29 cellular contexts compared by ENCODE assay signal in genomic region chr14:95547272-95547625, GRCh38. TPM values are rescaled to one million over a fixed set of nuclear protein-coding genes. Genes with fewer than 3 reads are reported as not detected.
DNase-seq lines count a peak whose midpoint lies in the region; ATAC-seq and TF ChIP-seq lines count a peak whose summit lies in the region.
"Had no signal": no experiment of that assay in that cellular context is flagged by ENCODE, and none has a peak within 500 bp of the region (broad histone marks: within the 10 kb centered on the region; RNA-seq: fewer than 3 reads in every experiment).

No MANE protein-coding gene starts in this region.

- H3K27ac ChIP-seq in ACC112 (ENCODE audit: low read depth, low read length) (peak overlapping the region; percentile 36), IMR-90 (ENCODE audit: insufficient read depth, low read length) (no peak overlapping the region), mesenchymal stem cell (ENCODE audit: low read length, poor library complexity, severe bottlenecking) (peak overlapping the region; percentile 22)
- H3K27ac ChIP-seq: A549, parathyroid adenoma, Peyer's patch, testis, vagina had no signal

- no peak overlapping the region for H3K4me2 ChIP-seq in IMR-90 (ENCODE audit: low read depth, low read length)
- no peak overlapping the region for H3K4me2 ChIP-seq in mesenchymal stem cell (ENCODE audit: low read length, poor library complexity, severe bottlenecking)
- H3K4me2 ChIP-seq: A549 had no signal

- H3K4me3 ChIP-seq in ACC112 (ENCODE audit: low read depth, low read length) (no peak overlapping the region), IMR-90 (ENCODE audit: insufficient read depth, low read depth, low read length) (no peak overlapping the region), mesenchymal stem cell (ENCODE audit: insufficient read depth in 1 of 2, low read depth in 1 of 2, low read length in 2 of 2) (no peak overlapping the region)
- H3K4me3 ChIP-seq: A549, ascending aorta, MG63, Peyer's patch, testis, vagina had no signal

- peaks cover 7% of the 10 kb centered on the region for H3K36me3 Mint-ChIP-seq in MCF 10A (ENCODE audit: insufficient read depth, unreplicated experiment)
- H3K36me3 Mint-ChIP-seq: natural killer cell had no signal

- H3K9me3 ChIP-seq in IMR-90 (ENCODE audit: control insufficient read depth, insufficient read depth, low read length) (peaks cover 5% of the 10 kb centered on the region), mesenchymal stem cell (ENCODE audit: control insufficient read depth, low read length) (peaks cover 18% of the 10 kb centered on the region)
- H3K9me3 ChIP-seq: ascending aorta, BE2C, MG63, Peyer's patch, testis, vagina had no signal

- CTCF ChIA-PET in IMR-90 (lab: Yijun Ruan, JAX) (interaction anchor here (0.6 to 1.0 kb wide), 2 partner anchors 17 to 1367 kb away, joined by 3 to 4 read pairs; no protein-coding TSS in a partner anchor), MCF 10A (lab: Yijun Ruan, JAX) (interaction anchor here (0.7 to 1.7 kb wide), 7 partner anchors 11 to 813 kb away, joined by 3 to 7 read pairs (median 4); no protein-coding TSS in a partner anchor)

- H3K27ac Mint-ChIP-seq in MCF 10A (ENCODE audit: low read depth, unreplicated experiment), result peak overlapping the region; percentile 46
- H3K27ac Mint-ChIP-seq: activated CD4-positive, alpha-beta T cell treated with anti-CD3 and anti-CD28 coated beads, Interleukin-2, amount 10 ng/mL, durations not matched to agents 24 days and 14 days; activated CD8-positive, alpha-beta memory T cell treated with anti-CD3 and anti-CD28 coated beads, Interleukin-2, amount 10 ng/mL, durations not matched to agents 7 days and 5 days; activated naive CD4-positive, alpha-beta T cell treated with anti-CD3 and anti-CD28 coated beads, Interleukin-2, amount 10 ng/mL, durations not matched to agents 7 days and 5 days had no signal

- peaks cover 19% of the 10 kb centered on the region for H3K79me2 ChIP-seq in ACC112 (ENCODE audit: control insufficient read depth, insufficient read depth, low read length, unreplicated experiment)
- H3K79me2 ChIP-seq: parathyroid adenoma had no signal

- no peak overlapping the region for H3K4me3 Mint-ChIP-seq in MCF 10A (ENCODE audit: unreplicated experiment)
- H3K4me3 Mint-ChIP-seq: activated CD4-positive, alpha-beta T cell treated with anti-CD3 and anti-CD28 coated beads, Interleukin-2, amount 10 ng/mL, durations not matched to agents 24 days and 14 days; activated CD8-positive, alpha-beta memory T cell treated with anti-CD3 and anti-CD28 coated beads, Interleukin-2, amount 10 ng/mL, durations not matched to agents 7 days and 5 days; activated naive CD4-positive, alpha-beta T cell treated with anti-CD3 and anti-CD28 coated beads, Interleukin-2, amount 10 ng/mL, durations not matched to agents 7 days and 5 days; natural killer cell had no signal

- no peaks in the 10 kb centered on the region for H3K27me3 Mint-ChIP-seq in MCF 10A (ENCODE audit: insufficient read depth, unreplicated experiment)
- H3K27me3 Mint-ChIP-seq: activated CD4-positive, alpha-beta T cell treated with anti-CD3 and anti-CD28 coated beads, Interleukin-2, amount 10 ng/mL, durations not matched to agents 24 days and 14 days; activated CD8-positive, alpha-beta memory T cell treated with anti-CD3 and anti-CD28 coated beads, Interleukin-2, amount 10 ng/mL, durations not matched to agents 7 days and 5 days; activated naive CD4-positive, alpha-beta T cell treated with anti-CD3 and anti-CD28 coated beads, Interleukin-2, amount 10 ng/mL, durations not matched to agents 7 days and 5 days had no signal

- TF ChIP-seq CTCF in IMR-90 (conservative IDR thresholded peaks at IDR 0.05; ENCODE audit: low read depth, low read length) (no peak), MCF 10A (IDR thresholded peaks at IDR 0.05; ENCODE audit: unreplicated experiment) (no peak)

- 93% methylated on average over 2 of the region's 5 CpGs; no CpG with 5 or more reads in 1 of the 2 experiments for WGBS in IMR-90 (ENCODE audit: extremely low coverage in 2 of 2, insufficient read length in 1 of 2), 2 experiments
- 75% methylated on average over 5 of the region's 5 CpGs for WGBS in mesenchymal stem cell

- DNase-seq in IMR-90, result no peak
- no peak for DNase-seq in MCF 10A (ENCODE audit: unreplicated experiment)
- no peak for DNase-seq in mesenchymal stem cell
- DNase-seq in NCI-H2171 (lab: John Stamatoyannopoulos, UW), result no peak
- no peak for DNase-seq in GM19238 (ENCODE audit: insufficient read length, low spot score)
- DNase-seq: activated CD4-positive, alpha-beta T cell treated with anti-CD3 and anti-CD28 coated beads, Interleukin-2, amount 10 ng/mL, durations not matched to agents 24 days and 14 days; activated CD8-positive, alpha-beta memory T cell treated with anti-CD3 and anti-CD28 coated beads, Interleukin-2, amount 10 ng/mL, durations not matched to agents 7 days and 5 days; activated naive CD4-positive, alpha-beta T cell treated with anti-CD3 and anti-CD28 coated beads, Interleukin-2, amount 10 ng/mL, durations not matched to agents 7 days and 5 days; BE2C; DMS79 treated with DMSO at 0.1 percent for 48 hours; effector CD8-positive, alpha-beta T cell; H7; MG63; midbrain; natural killer cell; NCI-H1417 treated with DMSO at 0.1 percent for 48 hours; NCI-H2107; Peyer's patch; stimulated activated naive CD4-positive, alpha-beta T cell treated with Interleukin-2 at 50 U/mL for 16 hours; testis had no signal

- H4K91ac ChIP-seq in IMR-90 (ENCODE audit: insufficient read depth, low read depth, low read length) (peak overlapping the region; percentile 36; the same call in 1 of the 2 replicates), mesenchymal stem cell (ENCODE audit: low read length) (no peak overlapping the region)

- intact Hi-C loops in IMR-90 (cut with micrococcal nuclease) (no loop called here), MCF 10A (cut with micrococcal nuclease) (no loop called here)

- in situ Hi-C loops in IMR-90 (cut with MboI; ENCODE audit: low sequenced_read_pairs), result loop anchor here (10.0 to 25.0 kb wide), 2 partner anchors 548 to 715 kb away; partner anchors contain the start of gene BDKRB1

- peaks cover 7% of the 10 kb centered on the region for H3K36me3 ChIP-seq in ACC112 (ENCODE audit: insufficient read depth, low read length)
- peaks cover 4% of the 10 kb centered on the region; the same call in 1 of the 2 replicates for H3K36me3 ChIP-seq in IMR-90 (ENCODE audit: control insufficient read depth, insufficient read depth, low read length)
- H3K36me3 ChIP-seq in mesenchymal stem cell (ENCODE audit: control insufficient read depth in 1 of 2, insufficient read depth in 2 of 2, low read depth in 1 of 2, low read length in 2 of 2), result peaks cover 15 to 22% of the 10 kb centered on the region in 2 experiments

- H4K8ac ChIP-seq in IMR-90 (ENCODE audit: low read depth in 2 of 2, low read length in 2 of 2) (peak overlapping the region in 1 of 2 experiments; percentile 11; a peak in 1 of 4 replicates), mesenchymal stem cell (ENCODE audit: low read length) (no peak overlapping the region)

- BruUV-seq in IMR-90 (replicated peaks; lab: Mats Ljungman, UMichigan), result no TSS peak
- no TSS peak for BruUV-seq in MCF 10A (replicated peaks; lab: Mats Ljungman, UMichigan)

- no peak for TF ChIP-seq RAD21 in IMR-90 (IDR thresholded peaks at IDR 0.05; ENCODE audit: low read length)

- no peak overlapping the region for H3K18ac ChIP-seq in IMR-90 (ENCODE audit: low read depth, low read length)
- peak overlapping the region in 1 of 2 experiments; percentile 21 for H3K18ac ChIP-seq in mesenchymal stem cell (ENCODE audit: low read depth in 1 of 2, low read length in 2 of 2)

- H2AFZ ChIP-seq in ACC112 (ENCODE audit: low read length, unreplicated experiment) (no peak overlapping the region), IMR-90 (replicated peaks; ENCODE audit: low read length, poor library complexity) (no peak overlapping the region), mesenchymal stem cell (ENCODE audit: low read depth, low read length) (no peak overlapping the region)
- H2AFZ ChIP-seq: parathyroid adenoma had no signal

- dilution Hi-C loops in IMR-90 (cut with HindIII; ENCODE audit: low sequenced_read_pairs, unreplicated experiment), result no loop called here

- no peak overlapping the region for H4K5ac ChIP-seq in IMR-90 (ENCODE audit: low read depth, low read length)

- no peaks in the 10 kb centered on the region for H3K27me3 ChIP-seq in ACC112 (ENCODE audit: insufficient read depth, low read length)
- H3K27me3 ChIP-seq in IMR-90 (ENCODE audit: control insufficient read depth, insufficient read depth, low read length), result no peaks in the 10 kb centered on the region
- no peaks in the 10 kb centered on the region for H3K27me3 ChIP-seq in mesenchymal stem cell (ENCODE audit: control insufficient read depth in 1 of 2, insufficient read depth in 1 of 2, low read length in 2 of 2)
- H3K27me3 ChIP-seq: ascending aorta, BE2C, MG63, Peyer's patch, testis, vagina had no signal

- H3K9me3 Mint-ChIP-seq in MCF 10A (ENCODE audit: unreplicated experiment), result no peaks in the 10 kb centered on the region
- H3K9me3 Mint-ChIP-seq: activated CD4-positive, alpha-beta T cell treated with anti-CD3 and anti-CD28 coated beads, Interleukin-2, amount 10 ng/mL, durations not matched to agents 24 days and 14 days; activated naive CD4-positive, alpha-beta T cell treated with anti-CD3 and anti-CD28 coated beads, Interleukin-2, amount 10 ng/mL, durations not matched to agents 7 days and 5 days; natural killer cell had no signal

- peaks cover 11% of the 10 kb centered on the region for H3K4me1 Mint-ChIP-seq in MCF 10A (ENCODE audit: insufficient read depth, unreplicated experiment)
- H3K4me1 Mint-ChIP-seq: activated CD8-positive, alpha-beta memory T cell treated with anti-CD3 and anti-CD28 coated beads, Interleukin-2, amount 10 ng/mL, durations not matched to agents 7 days and 5 days had no signal

- H2BK120ac ChIP-seq in IMR-90 (ENCODE audit: low read depth, low read length) (peak overlapping the region; percentile 41; the same call in 1 of the 2 replicates), mesenchymal stem cell (ENCODE audit: low read depth, low read length) (no peak overlapping the region)

- no peak overlapping the region for H2BK12ac ChIP-seq in mesenchymal stem cell (ENCODE audit: low read length in 2 of 2)

- no peak overlapping the region for H3K56ac ChIP-seq in IMR-90 (ENCODE audit: extremely low read depth, insufficient read depth, low read length)

- peaks cover 8% of the 10 kb centered on the region; the same call in 1 of the 2 replicates for H4K20me1 ChIP-seq in IMR-90 (ENCODE audit: insufficient read depth, low read length)

- H3K79me1 ChIP-seq in IMR-90 (ENCODE audit: low read depth in 1 of 2, low read length in 2 of 2) (peaks cover 25 to 47% of the 10 kb centered on the region in 2 experiments), mesenchymal stem cell (replicated peaks; ENCODE audit: low read length, poor library complexity, severe bottlenecking) (peaks cover 39% of the 10 kb centered on the region)

- H3K14ac ChIP-seq in IMR-90 (replicated peaks; ENCODE audit: low read depth, low read length), result peak overlapping the region; percentile 12; the same call in 1 of the 2 replicates
- no peak overlapping the region for H3K14ac ChIP-seq in mesenchymal stem cell (ENCODE audit: low read length in 2 of 2)

- H2BK20ac ChIP-seq in IMR-90 (ENCODE audit: low read depth, low read length), result peak overlapping the region; percentile 45

- H3K4me1 ChIP-seq in ACC112 (ENCODE audit: control insufficient read depth, insufficient read depth, low read length, unreplicated experiment) (peaks cover 43% of the 10 kb centered on the region), IMR-90 (ENCODE audit: control insufficient read depth, insufficient read depth, low read length) (peaks cover 13% of the 10 kb centered on the region), mesenchymal stem cell (ENCODE audit: control insufficient read depth, insufficient read depth, low read depth, low read length) (peaks cover 20% of the 10 kb centered on the region)
- H3K4me1 ChIP-seq: parathyroid adenoma, Peyer's patch, vagina had no signal

- no peak overlapping the region for H3K9ac ChIP-seq in IMR-90 (ENCODE audit: low read depth, low read length)
- no peak overlapping the region for H3K9ac ChIP-seq in mesenchymal stem cell (ENCODE audit: low read length)
- H3K9ac ChIP-seq: parathyroid adenoma had no signal

- H3K9me1 ChIP-seq in IMR-90 (ENCODE audit: insufficient read depth, low read length), result peaks cover 18% of the 10 kb centered on the region

- no peak overlapping the region for H2AK9ac ChIP-seq in IMR-90 (replicated peaks; ENCODE audit: low read depth, low read length, poor library complexity)

- H2BK5ac ChIP-seq in IMR-90 (ENCODE audit: low read depth, low read length, poor library complexity, severe bottlenecking) (no peak overlapping the region), mesenchymal stem cell (ENCODE audit: low read depth, low read length, poor library complexity, severe bottlenecking) (no peak overlapping the region)

- POLR2A ChIA-PET in IMR-90 (lab: Charles Lee; ENCODE audit: unreplicated experiment) (no interaction called here), MCF 10A (lab: Yijun Ruan, JAX) (interaction anchor here (1.8 to 3.2 kb wide), 2 partner anchors 11 to 13 kb away, joined by 5 to 18 read pairs; partner anchors contain the start of gene GLRX5)

- ATAC-seq in IMR-90 (ENCODE audit: low read depth) (peak; percentile 7; the same call in 1 of the 2 replicates), HG03521 (IDR thresholded peaks at IDR 0.05; ENCODE audit: unreplicated experiment) (no peak), GM19452 (IDR thresholded peaks at IDR 0.05; ENCODE audit: unreplicated experiment) (no peak)
- ATAC-seq: A549; activated CD8-positive, alpha-beta memory T cell treated with anti-CD3 and anti-CD28 coated beads, Interleukin-2, amount 10 ng/mL, durations not matched to agents 7 days and 5 days; left lobe of liver; natural killer cell; sciatic nerve had no signal

- H3K4ac ChIP-seq in IMR-90 (ENCODE audit: low read depth, low read length) (peak overlapping the region; percentile 19), mesenchymal stem cell (ENCODE audit: low read depth in 1 of 2, low read length in 2 of 2) (no peak overlapping the region)

- no peak for TF ChIP-seq POLR2A in IMR-90 (IDR thresholded peaks at IDR 0.05; ENCODE audit: low read depth, low read length)

- H2BK15ac ChIP-seq in IMR-90 (ENCODE audit: low read depth, low read length) (no peak overlapping the region; the same call in 2 of the 3 replicates), mesenchymal stem cell (ENCODE audit: low read depth, poor library complexity, severe bottlenecking) (no peak overlapping the region)

- peak overlapping the region; percentile 1; the same call in 1 of the 2 replicates for H2AK5ac ChIP-seq in IMR-90 (ENCODE audit: low read depth, low read length)
- peak overlapping the region; percentile 85 for H2AK5ac ChIP-seq in mesenchymal stem cell (ENCODE audit: low read length, severe bottlenecking)

- H3K23ac ChIP-seq in IMR-90 (ENCODE audit: low read depth, low read length) (no peak overlapping the region; the same call in 1 of the 2 replicates), mesenchymal stem cell (ENCODE audit: low read length in 2 of 2) (no peak overlapping the region)

RNA-seq across cellular contexts. Expression of gene GLRX5, which starts 12.4 kb away (rescaled TPM):
- total RNA-seq in IMR-90 (2012; rRNA removed) (32.4 and 59.2 TPM in 2 replicates), MCF 10A (2022) (32.2 and 39.8 TPM in 2 replicates)
- polyA plus RNA-seq in IMR-90 (2012; rRNA removed), result 31.7 and 40.4 TPM in 2 replicates
- polyA plus RNA-seq in IMR-90 (2012; cell fraction: cytosol; rRNA removed), result 13.3 and 15.9 TPM in 2 replicates
- polyA plus RNA-seq in IMR-90 (2012; cell fraction: nucleus; rRNA removed; ENCODE audit: low replicate concordance), result 5.0 and 14.4 TPM in 2 replicates
- 52.4 TPM for polyA plus RNA-seq in mesenchymal stem cell (2013, experiment 1 of 2)
- 54.4 TPM for polyA plus RNA-seq in mesenchymal stem cell (2013, experiment 2 of 2)

RNA-seq across cellular contexts. Expression of gene SYNE3, which starts 30.8 kb away (rescaled TPM):
- 5.0 TPM in 2 replicates for total RNA-seq in IMR-90 (2012; rRNA removed)
- polyA plus RNA-seq in IMR-90 (2012; rRNA removed), result 2.9 and 3.1 TPM in 2 replicates
- 1.9 and 2.6 TPM in 2 replicates for polyA plus RNA-seq in IMR-90 (2012; cell fraction: cytosol; rRNA removed)
- polyA plus RNA-seq in IMR-90 (2012; cell fraction: nucleus; rRNA removed; ENCODE audit: low replicate concordance), result 6.1 and 7.9 TPM in 2 replicates
- total RNA-seq in MCF 10A (2022), result 8.9 and 9.5 TPM in 2 replicates
- 4.1 TPM for polyA plus RNA-seq in mesenchymal stem cell (2013, experiment 1 of 2)
- polyA plus RNA-seq in mesenchymal stem cell (2013, experiment 2 of 2), result 3.9 TPM
